ENCODE assay signal across 27 cellular contexts in genomic region chr7:4288791-4289190, GRCh38.
"Had no signal": no experiment of that assay in that cellular context is flagged by ENCODE, and none has a peak within 500 bp of the region (broad histone marks: within the 10 kb centered on the region; RNA-seq: fewer than 3 reads in every experiment).

No MANE protein-coding gene starts in this region.

- H3K4me3 ChIP-seq: dorsolateral prefrontal cortex, gastrocnemius medialis, heart left ventricle, hepatocyte, mucosa of descending colon, pancreas, right atrium auricular region, smooth muscle cell, stomach, thyroid gland had no signal

- FAIRE-seq: colon, kidney, pancreas had no signal

- H3K27me3 ChIP-seq: dorsolateral prefrontal cortex, gastrocnemius medialis, heart left ventricle, hepatocyte, neutrophil, pancreas, right atrium auricular region, stomach, thyroid gland had no signal

- H3K4me2 ChIP-seq: hepatocyte, smooth muscle cell had no signal

- DNase-seq: dorsolateral prefrontal cortex; effector CD4-positive, alpha-beta T cell; foreskin fibroblast; gastrocnemius medialis; heart left ventricle; kidney; mesenchymal stem cell; mucosa of descending colon; naive B cell; pancreas; stimulated activated CD4-positive, alpha-beta T cell treated with anti-CD3 and anti-CD28 coated beads, Interleukin-12 subunit alpha, Interleukin-12 subunit beta, amount 100 ng/mL, for 4 hours; stimulated activated CD4-positive, alpha-beta T cell treated with anti-CD3 and anti-CD28 coated beads, Interleukin-1b, Interleukin-23, amount 100 ng/mL, for 48 hours; stimulated activated CD4-positive, alpha-beta T cell treated with anti-CD3 and anti-CD28 coated beads, Interleukin-4, amount 100 ng/mL, for 24 hours; stimulated activated naive CD4-positive, alpha-beta T cell treated with Interleukin-2 at 50 U/mL for 16 hours; stomach; thyroid gland had no signal

- H3K9me3 ChIP-seq: gastrocnemius medialis, neutrophil, pancreas, thyroid gland had no signal

- H3K4me1 ChIP-seq: gastrocnemius medialis, heart left ventricle, pancreas, right atrium auricular region, stomach, thyroid gland had no signal

- H3K27ac ChIP-seq: dorsolateral prefrontal cortex, epithelial cell of prostate, gastrocnemius medialis, heart left ventricle, hepatocyte, neutrophil, pancreas, right atrium auricular region, stomach, thyroid gland had no signal

- H3K79me2 ChIP-seq: hepatocyte had no signal

- H2AFZ ChIP-seq: hepatocyte had no signal

- H3K36me3 ChIP-seq: gastrocnemius medialis, heart left ventricle, neutrophil, pancreas, right atrium auricular region, stomach, thyroid gland had no signal

- ATAC-seq: esophagus mucosa; gastrocnemius medialis; heart left ventricle; left lobe of liver; mucosa of descending colon; natural killer cell treated with Interleukin-12 subunit alpha and Interleukin-12 subunit beta and Interleukin-15 and Interleukin-18, amount 100 ng/mL, for 72 hours; pancreas; sciatic nerve; stimulated activated effector memory CD8-positive, alpha-beta T cell treated with anti-CD3 and anti-CD28 coated beads, Interleukin-12 subunit alpha, Interleukin-12 subunit beta, amount 100 ng/mL, for 72 hours had no signal
